In the genomic region with DNA sequence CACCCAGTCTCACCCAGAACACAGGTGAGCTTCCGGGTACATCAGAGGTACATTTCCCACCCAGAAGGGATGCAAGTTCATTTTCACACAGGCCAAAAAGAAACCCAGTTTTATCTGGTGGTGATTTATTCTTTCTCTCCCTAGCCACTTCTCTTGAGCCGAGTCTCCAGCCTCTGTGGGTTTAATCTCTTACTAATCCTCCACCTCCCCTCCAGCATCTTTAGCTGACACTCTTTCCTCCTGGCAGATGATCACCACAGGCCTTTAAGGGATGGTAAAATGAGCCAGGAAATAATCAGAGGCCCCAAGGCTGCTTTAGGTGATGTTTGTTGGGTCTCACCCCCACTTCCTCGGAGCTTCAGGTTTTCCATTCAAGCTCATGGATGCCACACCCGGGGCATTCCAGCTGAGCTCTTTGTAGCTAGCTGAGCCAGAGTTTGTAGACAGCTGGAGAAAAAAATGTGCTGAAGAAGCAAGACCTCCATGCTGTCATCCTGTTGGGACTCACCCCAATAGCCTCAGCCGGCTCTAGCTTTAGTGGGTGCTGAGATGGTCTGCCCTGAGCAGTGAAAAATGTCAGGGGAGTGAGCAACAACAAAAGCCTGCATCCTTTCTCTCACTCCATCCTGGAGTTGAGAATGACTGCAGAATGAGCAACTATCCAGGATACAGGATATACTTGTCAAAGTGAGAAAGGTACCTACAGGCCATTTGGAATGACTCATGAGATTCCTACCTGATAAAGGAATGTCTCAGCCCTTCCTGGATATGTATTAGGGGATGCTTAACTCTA, we compare ENCODE assay signal across 1 cellular context.
TF ChIP-seq lines count a peak whose summit lies in the region.

No MANE protein-coding gene starts in this region.

TF ChIP-seq in HCT116, 20 proteins besides CTCF, POLR2A, EP300 and RAD21 (continued from another document):
- TF ChIP-seq, protein P1, sequence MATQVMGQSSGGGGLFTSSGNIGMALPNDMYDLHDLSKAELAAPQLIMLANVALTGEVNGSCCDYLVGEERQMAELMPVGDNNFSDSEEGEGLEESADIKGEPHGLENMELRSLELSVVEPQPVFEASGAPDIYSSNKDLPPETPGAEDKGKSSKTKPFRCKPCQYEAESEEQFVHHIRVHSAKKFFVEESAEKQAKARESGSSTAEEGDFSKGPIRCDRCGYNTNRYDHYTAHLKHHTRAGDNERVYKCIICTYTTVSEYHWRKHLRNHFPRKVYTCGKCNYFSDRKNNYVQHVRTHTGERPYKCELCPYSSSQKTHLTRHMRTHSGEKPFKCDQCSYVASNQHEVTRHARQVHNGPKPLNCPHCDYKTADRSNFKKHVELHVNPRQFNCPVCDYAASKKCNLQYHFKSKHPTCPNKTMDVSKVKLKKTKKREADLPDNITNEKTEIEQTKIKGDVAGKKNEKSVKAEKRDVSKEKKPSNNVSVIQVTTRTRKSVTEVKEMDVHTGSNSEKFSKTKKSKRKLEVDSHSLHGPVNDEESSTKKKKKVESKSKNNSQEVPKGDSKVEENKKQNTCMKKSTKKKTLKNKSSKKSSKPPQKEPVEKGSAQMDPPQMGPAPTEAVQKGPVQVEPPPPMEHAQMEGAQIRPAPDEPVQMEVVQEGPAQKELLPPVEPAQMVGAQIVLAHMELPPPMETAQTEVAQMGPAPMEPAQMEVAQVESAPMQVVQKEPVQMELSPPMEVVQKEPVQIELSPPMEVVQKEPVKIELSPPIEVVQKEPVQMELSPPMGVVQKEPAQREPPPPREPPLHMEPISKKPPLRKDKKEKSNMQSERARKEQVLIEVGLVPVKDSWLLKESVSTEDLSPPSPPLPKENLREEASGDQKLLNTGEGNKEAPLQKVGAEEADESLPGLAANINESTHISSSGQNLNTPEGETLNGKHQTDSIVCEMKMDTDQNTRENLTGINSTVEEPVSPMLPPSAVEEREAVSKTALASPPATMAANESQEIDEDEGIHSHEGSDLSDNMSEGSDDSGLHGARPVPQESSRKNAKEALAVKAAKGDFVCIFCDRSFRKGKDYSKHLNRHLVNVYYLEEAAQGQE (IDR thresholded peaks at IDR 0.05; ENCODE audit: low read depth): no peak
- TF ChIP-seq EZH2phosphoT487 (IDR thresholded peaks at IDR 0.05; ENCODE audit: borderline replicate concordance): no peak
- peak; percentile 34; the same call in 1 of the 2 replicates for TF ChIP-seq POLR2AphosphoS5 (IDR thresholded peaks at IDR 0.05; ENCODE audit: low read depth, low read length)
